ENCODE assay signal across 34 cellular contexts in genomic region chr9:33709241-33709640, GRCh38.
"Had no signal": no experiment of that assay in that cellular context is flagged by ENCODE, and none has a peak within 500 bp of the region (broad histone marks: within the 10 kb centered on the region; RNA-seq: fewer than 3 reads in every experiment).

No MANE protein-coding gene starts in this region.

- H3K27me3 ChIP-seq: body of pancreas, brain microvascular endothelial cell, breast epithelium had no signal

- H3K27ac Mint-ChIP-seq: activated B cell treated with CpG ODN at 0.5 μM for 24 hours; activated CD4-positive, alpha-beta memory T cell treated with anti-CD3 and anti-CD28 coated beads for 36 hours; activated CD4-positive, alpha-beta T cell treated with anti-CD3 and anti-CD28 coated beads, Interleukin-2, amount 10 ng/mL, durations not matched to agents 24 days and 14 days; activated CD8-positive, alpha-beta T cell treated with anti-CD3 and anti-CD28 coated beads for 36 hours; activated naive CD4-positive, alpha-beta T cell treated with anti-CD3 and anti-CD28 coated beads for 36 hours; activated naive CD4-positive, alpha-beta T cell treated with anti-CD3 and anti-CD28 coated beads, Interleukin-2, amount 50 U/mL, for 72 hours; activated naive CD8-positive, alpha-beta T cell treated with anti-CD3 and anti-CD28 coated beads for 36 hours; activated T-cell treated with anti-CD3 and anti-CD28 coated beads, Interleukin-2, amount 50 U/mL, for 72 hours; activated T-helper 1 cell treated with anti-CD3 and anti-CD28 coated beads, Interleukin-12 subunit alpha, Interleukin-12 subunit beta, Interleukin-2, Interleukin-4 antibody, amounts not matched to agents 30 ng/mL and 10 ng/mL and 1 ng/mL, durations not matched to agents 14 hours and 24 hours and 36 hours; activated T-helper 17 cell treated with anti-CD3 and anti-CD28 coated beads, Interleukin-2, amount 50 U/mL, for 72 hours; T-helper 1 cell treated with Interleukin-12 subunit alpha and Interleukin-12 subunit beta and Interleukin-4 antibody, amounts not matched to agents 30 μg/mL and 1 μg/mL, for 36 hours; T-helper 2 cell treated with Interferon-gamma antibody and Interleukin-4, amounts not matched to agents 5 μg/mL and 100 μg/mL, for 36 hours had no signal

- H3K4me3 ChIP-seq: adrenal gland, body of pancreas, breast epithelium had no signal

- H3K36me3 Mint-ChIP-seq: activated CD4-positive, alpha-beta memory T cell treated with anti-CD3 and anti-CD28 coated beads for 36 hours; activated naive CD8-positive, alpha-beta T cell treated with anti-CD3 and anti-CD28 coated beads for 36 hours had no signal

- H3K4me3 Mint-ChIP-seq: activated B cell treated with CpG ODN at 0.5 μM for 24 hours; activated CD4-positive, alpha-beta memory T cell treated with anti-CD3 and anti-CD28 coated beads for 36 hours; activated CD4-positive, alpha-beta T cell treated with anti-CD3 and anti-CD28 coated beads, Interleukin-2, amount 10 ng/mL, durations not matched to agents 24 days and 14 days; activated CD8-positive, alpha-beta T cell treated with anti-CD3 and anti-CD28 coated beads for 36 hours; activated naive CD4-positive, alpha-beta T cell treated with anti-CD3 and anti-CD28 coated beads for 36 hours; activated naive CD8-positive, alpha-beta T cell treated with anti-CD3 and anti-CD28 coated beads for 36 hours; activated T-cell treated with anti-CD3 and anti-CD28 coated beads, Interleukin-2, amount 50 U/mL, for 4 hours; activated T-cell treated with anti-CD3 and anti-CD28 coated beads, Interleukin-2, amount 50 U/mL, for 72 hours; activated T-helper 1 cell treated with anti-CD3 and anti-CD28 coated beads, Interleukin-12 subunit alpha, Interleukin-12 subunit beta, Interleukin-2, Interleukin-4 antibody, amounts not matched to agents 30 ng/mL and 10 ng/mL and 1 ng/mL, durations not matched to agents 14 hours and 24 hours and 36 hours; activated T-helper 17 cell treated with anti-CD3 and anti-CD28 coated beads, Interleukin-2, amount 50 U/mL, for 72 hours; T-helper 1 cell treated with Interleukin-12 subunit alpha and Interleukin-12 subunit beta and Interleukin-4 antibody, amounts not matched to agents 30 μg/mL and 1 μg/mL, for 36 hours; T-helper 2 cell treated with Interferon-gamma antibody and Interleukin-4, amounts not matched to agents 5 μg/mL and 100 μg/mL, for 36 hours had no signal

- H3K9me3 ChIP-seq: adrenal gland, body of pancreas had no signal

- H3K4me1 ChIP-seq: adrenal gland, breast epithelium had no signal

- H3K4me1 Mint-ChIP-seq: activated B cell treated with CpG ODN at 0.5 μM for 24 hours; activated T-helper 17 cell treated with anti-CD3 and anti-CD28 coated beads, Interleukin-2, amount 50 U/mL, for 72 hours had no signal

- ATAC-seq: activated CD8-positive, alpha-beta T cell treated with anti-CD3 and anti-CD28 coated beads for 36 hours; activated naive CD4-positive, alpha-beta T cell treated with anti-CD3 and anti-CD28 coated beads, Interleukin-2, amount 50 U/mL, for 72 hours; activated T-cell treated with anti-CD3 and anti-CD28 coated beads, Interleukin-2, amount 50 U/mL, for 4 hours; activated T-cell treated with anti-CD3 and anti-CD28 coated beads, Interleukin-2, amount 50 U/mL, for 72 hours; activated T-helper 17 cell treated with anti-CD3 and anti-CD28 coated beads, Interleukin-2, amount 50 U/mL, for 72 hours; body of pancreas had no signal

- DNase-seq: activated B cell treated with CpG ODN at 0.5 μM for 24 hours; activated CD4-positive, alpha-beta memory T cell treated with anti-CD3 and anti-CD28 coated beads for 36 hours; activated CD4-positive, alpha-beta T cell treated with anti-CD3 and anti-CD28 coated beads for 4 hours; activated CD4-positive, alpha-beta T cell treated with anti-CD3 and anti-CD28 coated beads, Interleukin-2, amount 10 ng/mL, durations not matched to agents 24 days and 14 days; activated CD4-positive, alpha-beta T cell treated with anti-CD3 and anti-CD28 coated beads, Interleukin-2, amount 50 U/mL, for 1 hour; activated CD4-positive, alpha-beta T cell treated with anti-CD3 and anti-CD28 coated beads, Interleukin-2, amount 50 U/mL, for 4 hours; activated CD4-positive, CD25-positive, alpha-beta regulatory T cell treated with anti-CD3 and anti-CD28 coated beads, Interleukin-2, amount 50 U/mL, for 72 hours; activated CD8-positive, alpha-beta memory T cell treated with anti-CD3 and anti-CD28 coated beads, Interleukin-2, amount 50 U/mL, for 4 hours; activated CD8-positive, alpha-beta T cell treated with anti-CD3 and anti-CD28 coated beads for 36 hours; activated effector memory CD4-positive, alpha-beta T cell treated with anti-CD3 and anti-CD28 coated beads, Interleukin-2, amount 50 U/mL, for 16 hours; activated gamma-delta T cell treated with Interleukin-2 at 50 U/mL for 16 hours; activated naive CD4-positive, alpha-beta T cell; activated naive CD4-positive, alpha-beta T cell treated with anti-CD3 and anti-CD28 coated beads for 36 hours; activated naive CD4-positive, alpha-beta T cell treated with anti-CD3 and anti-CD28 coated beads, Interleukin-2, amount 50 U/mL, for 16 hours; activated naive CD8-positive, alpha-beta T cell treated with anti-CD3 and anti-CD28 coated beads for 36 hours; activated T-cell treated with anti-CD3 and anti-CD28 coated beads for 4 hours; activated T-cell treated with anti-CD3 and anti-CD28 coated beads, Interleukin-2, amount 50 U/mL, for 1 hour; activated T-cell treated with anti-CD3 and anti-CD28 coated beads, Interleukin-2, amount 50 U/mL, for 4 hours; activated T-cell treated with anti-CD3 and anti-CD28 coated beads, Interleukin-2, amount 50 U/mL, for 72 hours; adrenal gland; amniotic stem cell; aorta; body of pancreas; brain microvascular endothelial cell; central memory CD4-positive, alpha-beta T cell; T-helper 2 cell; T-helper 9 cell had no signal

- H3K27ac ChIP-seq: adrenal gland, body of pancreas, brain microvascular endothelial cell, breast epithelium, VCaP had no signal

- H3K36me3 ChIP-seq: adrenal gland, brain microvascular endothelial cell, breast epithelium had no signal

- H3K9me3 Mint-ChIP-seq: activated CD4-positive, alpha-beta T cell treated with anti-CD3 and anti-CD28 coated beads, Interleukin-2, amount 10 ng/mL, durations not matched to agents 24 days and 14 days; activated naive CD4-positive, alpha-beta T cell treated with anti-CD3 and anti-CD28 coated beads, Interleukin-2, amount 50 U/mL, for 72 hours; activated T-helper 17 cell treated with anti-CD3 and anti-CD28 coated beads, Interleukin-2, amount 50 U/mL, for 72 hours; T-helper 1 cell treated with Interleukin-12 subunit alpha and Interleukin-12 subunit beta and Interleukin-4 antibody, amounts not matched to agents 30 μg/mL and 1 μg/mL, for 36 hours; T-helper 2 cell treated with Interferon-gamma antibody and Interleukin-4, amounts not matched to agents 5 μg/mL and 100 μg/mL, for 36 hours had no signal
